16 cellular contexts compared by ENCODE assay signal in the genomic region with DNA sequence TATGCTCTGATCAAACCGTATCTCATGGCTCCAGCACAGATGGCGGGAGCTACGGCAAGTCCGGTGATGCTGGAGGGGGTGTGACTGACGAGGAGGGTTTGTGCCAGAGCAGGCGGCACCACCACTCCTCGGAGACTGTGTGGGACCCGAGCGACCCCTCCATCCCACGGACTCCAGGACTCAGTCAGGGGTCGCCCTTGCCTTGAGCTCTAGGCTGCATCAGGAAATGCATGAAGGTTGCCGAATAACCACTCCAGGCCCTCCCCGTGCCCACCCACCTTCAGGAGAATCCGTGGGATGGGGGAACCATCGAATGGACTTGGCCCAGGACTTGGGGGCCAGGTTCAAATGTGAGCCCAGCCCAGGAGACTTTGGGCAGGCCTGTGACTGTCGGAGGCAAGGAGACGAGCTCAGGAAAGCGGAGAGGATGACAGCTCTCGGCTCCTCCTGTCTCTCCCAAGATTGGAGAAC.
"Had no signal": no experiment of that assay in that cellular context is flagged by ENCODE, and none has a peak within 500 bp of the region (broad histone marks: within the 10 kb centered on the region; RNA-seq: fewer than 3 reads in every experiment).

No MANE protein-coding gene starts in this region.

- H2AFZ ChIP-seq: hepatocyte had no signal

- H3K79me2 ChIP-seq: hepatocyte had no signal

- H3K4me1 ChIP-seq: foreskin keratinocyte, gastroesophageal sphincter, left lung, lower lobe of right lung had no signal

- H3K27me3 ChIP-seq: foreskin keratinocyte, heart left ventricle, hepatocyte had no signal

- H3K27ac ChIP-seq: coronary artery, dorsolateral prefrontal cortex, esophagus muscularis mucosa, foreskin keratinocyte, gastroesophageal sphincter, heart left ventricle, hepatocyte, left lung, lower lobe of right lung had no signal

- ATAC-seq: foreskin keratinocyte; gastroesophageal sphincter; heart left ventricle; left cardiac atrium; left lung; lower lobe of right lung; naive thymus-derived CD4-positive, alpha-beta T cell had no signal

- H3K9me3 ChIP-seq: esophagus muscularis mucosa, left lung, lower lobe of right lung had no signal

- DNase-seq: dermis blood vessel endothelial cell; dorsolateral prefrontal cortex; effector CD4-positive, alpha-beta T cell; effector memory CD4-positive, alpha-beta T cell; foreskin keratinocyte; left cardiac atrium; lower lobe of right lung; mesendoderm; midbrain; naive thymus-derived CD4-positive, alpha-beta T cell had no signal

- H3K36me3 ChIP-seq: esophagus muscularis mucosa, gastroesophageal sphincter, heart left ventricle, left lung, lower lobe of right lung had no signal

- H3K4me3 ChIP-seq: coronary artery, dorsolateral prefrontal cortex, esophagus muscularis mucosa, gastroesophageal sphincter, heart left ventricle, hepatocyte, left lung, lower lobe of right lung had no signal

- H3K4me2 ChIP-seq: hepatocyte had no signal
